ENCODE assay signal across 11 cellular contexts in the genomic region with DNA sequence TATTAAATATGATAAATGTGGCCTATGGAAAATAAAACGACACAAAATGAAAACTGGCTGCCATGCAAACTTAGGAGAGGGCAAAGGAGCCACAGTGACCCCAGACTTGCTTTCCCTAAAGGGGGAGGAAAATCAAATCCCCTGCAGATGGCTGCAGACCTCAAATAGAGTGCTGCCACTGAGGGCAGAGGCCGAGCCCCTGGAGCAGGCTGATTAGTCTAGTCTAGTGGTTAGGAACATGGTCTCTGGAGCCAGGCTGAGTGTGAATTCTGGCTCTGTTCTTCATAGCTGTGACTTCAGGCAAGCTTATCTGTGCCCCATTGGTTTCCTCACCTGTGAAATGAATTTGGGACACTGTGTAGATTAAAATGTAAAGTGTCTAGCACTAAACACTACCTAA.
DNase-seq lines count a peak whose midpoint lies in the region; ATAC-seq and TF ChIP-seq lines count a peak whose summit lies in the region.
"Had no signal": no experiment of that assay in that cellular context is flagged by ENCODE, and none has a peak within 500 bp of the region (broad histone marks: within the 10 kb centered on the region; RNA-seq: fewer than 3 reads in every experiment).

No MANE protein-coding gene starts in this region.

- no peak for ATAC-seq in activated CD8-positive, alpha-beta memory T cell treated with anti-CD3 and anti-CD28 coated beads, Interleukin-2, amount 10 ng/mL, durations not matched to agents 7 days and 5 days
- ATAC-seq in activated T-cell treated with anti-CD3 and anti-CD28 coated beads, Interleukin-2, amount 50 U/mL, for 72 hours (replicated peaks in 1 of 2), result no peak
- no peak for ATAC-seq in HG03139 (IDR thresholded peaks at IDR 0.05; ENCODE audit: unreplicated experiment)

- H3K27ac Mint-ChIP-seq in activated CD8-positive, alpha-beta memory T cell treated with anti-CD3 and anti-CD28 coated beads, Interleukin-2, amount 10 ng/mL, durations not matched to agents 7 days and 5 days, result peak overlapping the region; percentile 86
- H3K27ac Mint-ChIP-seq in activated T-cell treated with anti-CD3 and anti-CD28 coated beads, Interleukin-2, amount 50 U/mL, for 72 hours, result peak overlapping the region; percentile 98
- H3K27ac Mint-ChIP-seq in chondrocyte (ENCODE audit: unreplicated experiment), result no peak overlapping the region
- H3K27ac Mint-ChIP-seq: progenitor cell of endocrine pancreas had no signal

- H3K9me3 ChIP-seq in testis, result no peaks in the 10 kb centered on the region

- no peaks in the 10 kb centered on the region for H3K27me3 ChIP-seq in testis

- peak overlapping the region; percentile 90 to 94 for H3K27ac ChIP-seq in testis

- CTCF ChIA-PET in activated CD8-positive, alpha-beta memory T cell treated with anti-CD3 and anti-CD28 coated beads, Interleukin-2, amount 10 ng/mL, durations not matched to agents 7 days and 5 days (lab: Charles Lee), result interaction anchor here (1.0 to 2.6 kb wide), 8 partner anchors 14 to 146 kb away, joined by 3 to 9 read pairs (median 4); no protein-coding TSS in a partner anchor

- no peaks in the 10 kb centered on the region for H3K36me3 ChIP-seq in testis (ENCODE audit: low read depth, missing control alignments)

- no peaks in the 10 kb centered on the region for H3K27me3 Mint-ChIP-seq in activated CD8-positive, alpha-beta memory T cell treated with anti-CD3 and anti-CD28 coated beads, Interleukin-2, amount 10 ng/mL, durations not matched to agents 7 days and 5 days
- no peaks in the 10 kb centered on the region for H3K27me3 Mint-ChIP-seq in activated T-cell treated with anti-CD3 and anti-CD28 coated beads, Interleukin-2, amount 50 U/mL, for 72 hours (ENCODE audit: low read depth)
- no peaks in the 10 kb centered on the region for H3K27me3 Mint-ChIP-seq in chondrocyte (ENCODE audit: low read depth)

- peaks cover 8% of the 10 kb centered on the region for H3K36me3 Mint-ChIP-seq in activated CD8-positive, alpha-beta memory T cell treated with anti-CD3 and anti-CD28 coated beads, Interleukin-2, amount 10 ng/mL, durations not matched to agents 7 days and 5 days
- H3K36me3 Mint-ChIP-seq in activated T-cell treated with anti-CD3 and anti-CD28 coated beads, Interleukin-2, amount 50 U/mL, for 72 hours (ENCODE audit: insufficient read depth in 2 of 2), result peaks cover 7% of the 10 kb centered on the region in 2 donors
- peaks cover 2% of the 10 kb centered on the region for H3K36me3 Mint-ChIP-seq in chondrocyte (ENCODE audit: low read depth)

- H3K4me1 ChIP-seq in testis, result peaks cover 67% of the 10 kb centered on the region

- no peak for TF ChIP-seq CTCF in testis (IDR thresholded peaks at IDR 0.05)
- no peak for TF ChIP-seq CTCF in chondrocyte (IDR thresholded peaks at IDR 0.05)

- intact Hi-C loops in testis (cut with DNase I; ENCODE audit: low total_unique reads), result no loop called here

- DNase-seq in activated CD8-positive, alpha-beta memory T cell treated with anti-CD3 and anti-CD28 coated beads, Interleukin-2, amount 10 ng/mL, durations not matched to agents 7 days and 5 days, result no peak
- DNase-seq in activated CD8-positive, alpha-beta memory T cell treated with anti-CD3 and anti-CD28 coated beads, Interleukin-2, amount 50 U/mL, for 48 hours, result no peak
- no peak for DNase-seq in activated T-cell treated with anti-CD3 and anti-CD28 coated beads, Interleukin-2, amount 50 U/mL, for 72 hours
- DNase-seq in mesenteric fat pad (ENCODE audit: low spot score) (peak; percentile 60), testis (no peak), chondrocyte (ENCODE audit: low spot score) (no peak), NCI-H2227 treated with DMSO at 0.1 percent for 48 hours (lab: John Stamatoyannopoulos, UW) (no peak)
- DNase-seq: EL, NCI-H748 treated with DMSO at 0.1 percent for 48 hours had no signal

- peaks cover 82% of the 10 kb centered on the region for H3K4me1 Mint-ChIP-seq in activated CD8-positive, alpha-beta memory T cell treated with anti-CD3 and anti-CD28 coated beads, Interleukin-2, amount 10 ng/mL, durations not matched to agents 7 days and 5 days
- H3K4me1 Mint-ChIP-seq in activated T-cell treated with anti-CD3 and anti-CD28 coated beads, Interleukin-2, amount 50 U/mL, for 72 hours (ENCODE audit: low read depth), result peaks cover 95% of the 10 kb centered on the region
- peaks cover 43% of the 10 kb centered on the region for H3K4me1 Mint-ChIP-seq in chondrocyte (ENCODE audit: low read depth)

- H3K9me3 Mint-ChIP-seq in activated CD8-positive, alpha-beta memory T cell treated with anti-CD3 and anti-CD28 coated beads, Interleukin-2, amount 10 ng/mL, durations not matched to agents 7 days and 5 days (ENCODE audit: low read depth), result no peaks in the 10 kb centered on the region
- H3K9me3 Mint-ChIP-seq in activated T-cell treated with anti-CD3 and anti-CD28 coated beads, Interleukin-2, amount 50 U/mL, for 72 hours, result no peaks in the 10 kb centered on the region
- H3K9me3 Mint-ChIP-seq in chondrocyte (ENCODE audit: low read depth), result no peaks in the 10 kb centered on the region

- TF ChIP-seq POLR2A in testis (IDR thresholded peaks at IDR 0.05), result no peak

- peak overlapping the region; percentile 38 for H3K4me3 Mint-ChIP-seq in activated CD8-positive, alpha-beta memory T cell treated with anti-CD3 and anti-CD28 coated beads, Interleukin-2, amount 10 ng/mL, durations not matched to agents 7 days and 5 days
- peak overlapping the region; percentile 88 to 97 for H3K4me3 Mint-ChIP-seq in activated T-cell treated with anti-CD3 and anti-CD28 coated beads, Interleukin-2, amount 50 U/mL, for 72 hours
- H3K4me3 Mint-ChIP-seq in chondrocyte (ENCODE audit: unreplicated experiment), result no peak overlapping the region

- no peak overlapping the region for H3K4me3 ChIP-seq in testis

- 65 to 82% methylated on average over 2 of the region's 2 CpGs for WGBS in testis, 2 donors
